Comparison of ENCODE assay signal across 8 cellular contexts in genomic region chr1:156508205-156508954, GRCh38. TPM values are rescaled to one million over a fixed set of nuclear protein-coding genes. Genes with fewer than 3 reads are reported as not detected.
A peak's percentile ranks its signal among the peaks of the same experiment; 100 is the strongest.
DNase-seq lines count a peak whose midpoint lies in the region; ATAC-seq and TF ChIP-seq lines count a peak whose summit lies in the region.

No MANE protein-coding gene starts in this region.

- TF ChIP-seq CTCF in thoracic aorta (IDR thresholded peaks at IDR 0.05) (no peak), progenitor cell of endocrine pancreas (IDR thresholded peaks at IDR 0.05; ENCODE audit: unreplicated experiment) (no peak)

- peak overlapping the region; percentile 34 for H3K27ac Mint-ChIP-seq in activated CD4-positive, alpha-beta T cell treated with anti-CD3 and anti-CD28 coated beads for 36 hours
- peak overlapping the region; percentile 75 for H3K27ac Mint-ChIP-seq in activated naive CD8-positive, alpha-beta T cell
- H3K27ac Mint-ChIP-seq in progenitor cell of endocrine pancreas: no peak overlapping the region

- intact Hi-C loops in activated CD4-positive, alpha-beta T cell treated with anti-CD3 and anti-CD28 coated beads for 36 hours (cut with DNase I, micrococcal nuclease): loop anchor here in 1 of 2 experiments (10.0 kb wide), 1 partner anchor 1504 kb away; the partner anchor contains the start of gene ZBTB7B

- CTCF ChIA-PET in activated CD4-positive, alpha-beta T cell treated with anti-CD3 and anti-CD28 coated beads for 36 hours (lab: Charles Lee): interaction anchor here (0.6 to 3.4 kb wide), 8 partner anchors 9 to 357 kb away, joined by 3 to 17 read pairs (median 3); no protein-coding TSS in a partner anchor

- peak overlapping the region; percentile 86 for H3K27ac ChIP-seq in layer of hippocampus (ENCODE audit: low read depth, low read length)
- peak overlapping the region; percentile 94 to 95 for H3K27ac ChIP-seq in thoracic aorta

- no peaks in the 10 kb centered on the region for H3K36me3 Mint-ChIP-seq in activated CD4-positive, alpha-beta T cell treated with anti-CD3 and anti-CD28 coated beads for 36 hours (ENCODE audit: low read depth)
- H3K36me3 Mint-ChIP-seq in activated naive CD8-positive, alpha-beta T cell: no peaks in the 10 kb centered on the region
- H3K36me3 Mint-ChIP-seq in progenitor cell of endocrine pancreas (ENCODE audit: insufficient read depth): no peaks in the 10 kb centered on the region

- no peak for ATAC-seq in activated CD4-positive, alpha-beta T cell treated with anti-CD3 and anti-CD28 coated beads for 36 hours
- ATAC-seq in thoracic aorta (ENCODE audit: insufficient number of reproducible peaks, low FRiP score, low read depth): peak; percentile 9
- ATAC-seq in GM18858 (IDR thresholded peaks at IDR 0.05; ENCODE audit: unreplicated experiment): no peak

- H3K4me1 ChIP-seq in thoracic aorta (ENCODE audit: control insufficient read depth in 1 of 2, low read depth in 2 of 2): peaks cover 39 to 66% of the 10 kb centered on the region in 2 donors

- peak overlapping the region; percentile 35 for H3K4me3 Mint-ChIP-seq in activated CD4-positive, alpha-beta T cell treated with anti-CD3 and anti-CD28 coated beads for 36 hours
- peak overlapping the region; percentile 66 for H3K4me3 Mint-ChIP-seq in activated naive CD8-positive, alpha-beta T cell
- no peak overlapping the region for H3K4me3 Mint-ChIP-seq in progenitor cell of endocrine pancreas (ENCODE audit: low read depth)

- no peaks in the 10 kb centered on the region for H3K9me3 Mint-ChIP-seq in activated CD4-positive, alpha-beta T cell treated with anti-CD3 and anti-CD28 coated beads for 36 hours (ENCODE audit: low read depth)
- H3K9me3 Mint-ChIP-seq in activated naive CD8-positive, alpha-beta T cell (ENCODE audit: low read depth): no peaks in the 10 kb centered on the region
- no peaks in the 10 kb centered on the region for H3K9me3 Mint-ChIP-seq in progenitor cell of endocrine pancreas (ENCODE audit: low read depth)

- H3K9me3 ChIP-seq in thoracic aorta: no peaks in the 10 kb centered on the region

- POLR2A ChIA-PET in activated CD4-positive, alpha-beta T cell treated with anti-CD3 and anti-CD28 coated beads for 36 hours (lab: Charles Lee): interaction anchor here (1.6 kb wide), 2 partner anchors 7 to 9 kb away, joined by 4 to 5 read pairs; partner anchors contain the start of gene MEF2D

- H3K27me3 ChIP-seq in layer of hippocampus (ENCODE audit: control insufficient read depth, insufficient read depth, low read length) (no peaks in the 10 kb centered on the region), thoracic aorta (replicated peaks; ENCODE audit: insufficient read depth) (no peaks in the 10 kb centered on the region)

- H3K36me3 ChIP-seq in thoracic aorta: no peaks in the 10 kb centered on the region

- peaks cover 64% of the 10 kb centered on the region for H3K4me1 Mint-ChIP-seq in activated CD4-positive, alpha-beta T cell treated with anti-CD3 and anti-CD28 coated beads for 36 hours
- peaks cover 58% of the 10 kb centered on the region for H3K4me1 Mint-ChIP-seq in activated naive CD8-positive, alpha-beta T cell (ENCODE audit: low read depth)
- H3K4me1 Mint-ChIP-seq in progenitor cell of endocrine pancreas (ENCODE audit: low read depth): peaks cover 21% of the 10 kb centered on the region

- no peaks in the 10 kb centered on the region for H3K27me3 Mint-ChIP-seq in activated CD4-positive, alpha-beta T cell treated with anti-CD3 and anti-CD28 coated beads for 36 hours
- no peaks in the 10 kb centered on the region for H3K27me3 Mint-ChIP-seq in activated naive CD8-positive, alpha-beta T cell
- H3K27me3 Mint-ChIP-seq in progenitor cell of endocrine pancreas: peaks cover 21% of the 10 kb centered on the region

- peak overlapping the region; percentile 11 for H3K4me3 ChIP-seq in thoracic aorta

- no peak for DNase-seq in activated CD4-positive, alpha-beta T cell treated with anti-CD3 and anti-CD28 coated beads for 36 hours
- DNase-seq in activated CD4-positive, alpha-beta T cell treated with anti-CD3 and anti-CD28 coated beads for 4 hours: no peak
- peak; percentile 59 for DNase-seq in thoracic aorta (ENCODE audit: low spot score)
- DNase-seq in NCI-H446 treated with DMSO at 0.1 percent for 48 hours (lab: John Stamatoyannopoulos, UW): no peak
- DNase-seq in progenitor cell of endocrine pancreas (ENCODE audit: low spot score, unreplicated experiment): no peak

RNA-seq across cellular contexts. Expression of gene MEF2D, which starts 7.8 kb away (rescaled TPM):
- 10 to 100 TPM; 32.1 to 33.6 TPM for total RNA-seq in activated CD4-positive, alpha-beta T cell treated with anti-CD3 and anti-CD28 coated beads for 36 hours
- total RNA-seq in thoracic aorta (100 to 1,000 TPM in 1 of 2 donors, 10 to 100 TPM in 1; 76.1 to 101 TPM), progenitor cell of endocrine pancreas (20.2 and 26.6 TPM in 2 replicates)
